ENCODE assay signal across 8 cellular contexts in the genomic region with DNA sequence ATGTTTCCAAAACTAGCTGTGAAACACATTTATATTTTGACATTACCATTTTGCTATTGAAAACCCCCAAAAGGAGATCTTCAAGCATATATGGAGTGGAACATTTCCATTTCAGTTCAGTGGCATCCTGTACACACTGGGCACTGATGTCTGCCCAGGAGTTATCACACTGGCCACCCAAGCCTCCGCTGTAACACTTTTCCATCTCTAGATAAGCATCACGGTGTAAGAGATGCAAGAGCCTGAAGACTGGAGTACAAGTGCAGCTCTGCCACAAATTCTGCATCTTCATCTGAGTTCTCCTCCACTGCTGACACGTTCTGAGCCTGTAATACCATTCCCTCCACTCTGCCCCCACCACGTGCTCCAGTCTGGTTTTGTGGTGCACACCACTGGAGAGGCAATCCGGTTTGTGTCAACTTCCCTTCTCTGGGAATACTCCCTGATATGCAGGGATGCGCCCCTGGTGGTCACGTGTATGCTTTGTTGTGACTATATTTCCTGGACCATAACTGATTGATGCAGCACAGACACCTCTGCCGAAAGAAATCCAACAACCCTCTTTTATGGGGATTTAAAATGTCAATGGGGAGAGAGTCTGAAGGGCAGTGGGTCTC. TPM values are rescaled to one million over a fixed set of nuclear protein-coding genes. Genes with fewer than 3 reads are reported as not detected.
DNase-seq lines count a peak whose midpoint lies in the region; ATAC-seq and TF ChIP-seq lines count a peak whose summit lies in the region.

No MANE protein-coding gene starts in this region.

- CTCF ChIA-PET in PC-9 (lab: Charles Lee): interaction anchor here (0.6 kb wide), 1 partner anchor 104 kb away, joined by 7 read pairs; no protein-coding TSS in a partner anchor

- H3K79me2 ChIP-seq in PC-9 (ENCODE audit: low read depth): peaks cover 99% of the 10 kb centered on the region

- BruUV-seq in PC-9 (replicated peaks; lab: Mats Ljungman, UMichigan): no TSS peak

- no peak overlapping the region for H2AFZ ChIP-seq in PC-9

- DNase-seq in Right ventricle myocardium inferior (ENCODE audit: missing footprints): peak; percentile 76
- DNase-seq in right atrium auricular region (ENCODE audit: low spot score): no peak
- no peak for DNase-seq in PC-9
- no peak for DNase-seq in foreskin keratinocyte
- peak; percentile 7 to 9 for DNase-seq in thyroid gland
- DNase-seq in NCI-H2107 (lab: John Stamatoyannopoulos, UW): no peak

- H3K9me3 ChIP-seq in right atrium auricular region (no peaks in the 10 kb centered on the region), PC-9 (ENCODE audit: insufficient read depth, low read depth) (no peaks in the 10 kb centered on the region), thyroid gland (no peaks in the 10 kb centered on the region)

- TF ChIP-seq POLR2A in thyroid gland (IDR thresholded peaks at IDR 0.05): no peak

- no peaks in the 10 kb centered on the region for H3K9me2 ChIP-seq in PC-9 (ENCODE audit: insufficient read depth)

- H3K4me1 ChIP-seq in right atrium auricular region: peaks cover 0 to 18% of the 10 kb centered on the region in 2 donors
- H3K4me1 ChIP-seq in PC-9 (replicated peaks; ENCODE audit: insufficient read depth): 0 out of 2 replicates have a peak, but pooled peaks cover 4% of the 10 kb centered on the region
- peaks cover 24% of the 10 kb centered on the region for H3K4me1 ChIP-seq in foreskin keratinocyte
- H3K4me1 ChIP-seq in thyroid gland: peaks cover 7 to 13% of the 10 kb centered on the region in 2 donors

- 57 to 67% methylated on average over 8 of the region's 8 CpGs for WGBS in thyroid gland, 2 donors

- H3K27me3 ChIP-seq in right atrium auricular region (no peaks in the 10 kb centered on the region), PC-9 (ENCODE audit: insufficient read depth, low read depth) (no peaks in the 10 kb centered on the region), foreskin keratinocyte (no peaks in the 10 kb centered on the region), thyroid gland (no peaks in the 10 kb centered on the region)

- TF ChIP-seq CTCF in right atrium auricular region (IDR thresholded peaks at IDR 0.05) (no peak), PC-9 (conservative IDR thresholded peaks at IDR 0.05) (peak; percentile 45; the same call in 1 of the 2 replicates), foreskin keratinocyte (conservative IDR thresholded peaks at IDR 0.05) (peak; percentile 55), thyroid gland (IDR thresholded peaks at IDR 0.05) (peak in 1 of 6 experiments; percentile 8)

- H3K4me3 ChIP-seq in right atrium auricular region: no peak overlapping the region
- no peak overlapping the region for H3K4me3 ChIP-seq in PC-9
- no peak overlapping the region for H3K4me3 ChIP-seq in thyroid gland (replicated peaks in 1 of 3)

- H3K27ac ChIP-seq in right atrium auricular region (no peak overlapping the region), PC-9 (no peak overlapping the region), foreskin keratinocyte (no peak overlapping the region), thyroid gland (no peak overlapping the region)

- ATAC-seq in Right ventricle myocardium inferior: no peak
- ATAC-seq in foreskin keratinocyte: peak; percentile 78
- ATAC-seq in GM21723 (IDR thresholded peaks at IDR 0.05; ENCODE audit: unreplicated experiment): no peak
- no peak for ATAC-seq in HG03108 (IDR thresholded peaks at IDR 0.05; ENCODE audit: unreplicated experiment)

- H3K36me3 ChIP-seq in right atrium auricular region: no peaks in the 10 kb centered on the region
- H3K36me3 ChIP-seq in PC-9 (ENCODE audit: low read depth): peaks cover 7% of the 10 kb centered on the region; the same call in 1 of the 2 replicates
- no peaks in the 10 kb centered on the region for H3K36me3 ChIP-seq in thyroid gland

- H3F3A ChIP-seq in PC-9 (ENCODE audit: insufficient read depth, low read depth): peaks cover 6% of the 10 kb centered on the region; the same call in 1 of the 2 replicates

- intact Hi-C loops in Right ventricle myocardium inferior (cut with DNase I) (no loop called here), PC-9 (cut with micrococcal nuclease; ENCODE audit: unreplicated experiment) (no loop called here), thyroid gland (cut with DNase I) (no loop called here)

- H4K20me1 ChIP-seq in PC-9 (ENCODE audit: insufficient read depth): peaks cover 26% of the 10 kb centered on the region

- POLR2A ChIA-PET in PC-9 (lab: Charles Lee; ENCODE audit: unreplicated experiment): interaction anchor here (0.6 kb wide), 1 partner anchor 23 kb away, joined by 12 read pairs; no protein-coding TSS in a partner anchor

- no peak overlapping the region for H3K4me2 ChIP-seq in PC-9

RNA-seq across cellular contexts. Expression of a gene that starts 12.7 kb away (rescaled TPM):
- total RNA-seq in Right ventricle myocardium inferior (10.8 TPM), right atrium auricular region (10 to 100 TPM; 11.3 to 14.0 TPM), PC-9 (2021) (68.4 and 81.7 TPM in 2 replicates), foreskin keratinocyte (35.0 and 36.6 TPM in 2 replicates), thyroid gland (10 to 100 TPM; 25.6 to 32.2 (median 29.0) TPM)
- 15.6 and 18.0 TPM in 2 replicates for polyA plus RNA-seq in foreskin keratinocyte

Comparison
In these comparisons a context has a peak if more than half of its experiments do, and no peak if none do; other contexts are left out.
1. DNase-seq: peak in Right ventricle myocardium inferior (single experiment) and thyroid gland (2 of 2); none in right atrium auricular region (single experiment), PC-9 (0 of 2), foreskin keratinocyte (0 of 2) and NCI-H2107 (single experiment).
2. CTCF ChIP-seq: peak in PC-9 (single experiment) and foreskin keratinocyte (single experiment); none in right atrium auricular region (0 of 2).